16 cellular contexts compared by ENCODE assay signal in the genomic region with DNA sequence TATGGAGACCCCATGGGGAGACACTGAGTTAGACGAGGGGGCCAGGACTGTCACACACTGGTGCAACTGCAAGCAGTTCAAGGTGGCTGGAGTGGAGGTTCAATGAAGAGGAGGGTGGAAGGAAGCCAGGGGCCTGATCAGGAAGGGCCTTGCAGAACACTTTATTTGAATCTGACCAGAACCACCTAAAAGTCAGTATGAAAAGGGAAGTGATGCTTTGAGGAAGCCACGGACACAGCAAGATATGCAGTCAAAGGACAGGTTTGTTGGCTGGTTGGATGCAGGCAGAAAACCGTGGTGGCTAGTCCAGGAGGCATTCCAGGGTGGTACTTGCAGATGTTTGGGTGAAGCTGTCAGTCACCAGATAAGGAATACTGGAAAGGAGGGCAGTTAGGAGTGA. TPM values are rescaled to one million over a fixed set of nuclear protein-coding genes. Genes with fewer than 3 reads are reported as not detected.
A peak's percentile ranks its signal among the peaks of the same experiment; 100 is the strongest.
DNase-seq lines count a peak whose midpoint lies in the region; ATAC-seq and TF ChIP-seq lines count a peak whose summit lies in the region.
"Had no signal": no experiment of that assay in that cellular context is flagged by ENCODE, and none has a peak within 500 bp of the region (broad histone marks: within the 10 kb centered on the region; RNA-seq: fewer than 3 reads in every experiment).

No MANE protein-coding gene starts in this region.

- no peak overlapping the region for H3K4me3 Mint-ChIP-seq in nephron progenitor cell
- H3K4me3 Mint-ChIP-seq: CD14-positive monocyte had no signal

- no peak overlapping the region for H2AFZ ChIP-seq in neuronal stem cell (ENCODE audit: low read length)

- no peak overlapping the region for H3K23ac ChIP-seq in neuronal stem cell (ENCODE audit: low read depth, low read length, poor library complexity)

- H3K36me3 ChIP-seq in neuronal stem cell (replicated peaks in 1 of 2; ENCODE audit: control insufficient read depth in 2 of 2, insufficient read depth in 2 of 2, low read length in 2 of 2): no peaks in the 10 kb centered on the region
- H3K36me3 ChIP-seq: ascending aorta, pancreas had no signal

- peaks cover 0 to 2% (median 0%) of the 10 kb centered on the region in 3 experiments for H3K27me3 ChIP-seq in neuronal stem cell (ENCODE audit: control insufficient read depth in 3 of 3, insufficient read depth in 3 of 3, low read depth in 1 of 3, low read length in 3 of 3)
- H3K27me3 ChIP-seq: ascending aorta, pancreas had no signal

- no peak overlapping the region for H2BK15ac ChIP-seq in neuronal stem cell (ENCODE audit: low read length)

- H2BK120ac ChIP-seq in neuronal stem cell (ENCODE audit: low read depth, low read length): no peak overlapping the region

- ATAC-seq in GM19324 (IDR thresholded peaks at IDR 0.05; ENCODE audit: low FRiP score, unreplicated experiment) (peak; percentile 52), HG02885 (IDR thresholded peaks at IDR 0.05; ENCODE audit: poor library complexity, unreplicated experiment) (peak; percentile 68)
- ATAC-seq: pancreas, SK-N-SH treated with all-trans-retinoic acid at 6 μM for 48 hours had no signal

- H2BK5ac ChIP-seq in neuronal stem cell (ENCODE audit: low read length): no peak overlapping the region

- H3K4me2 ChIP-seq in neuronal stem cell (ENCODE audit: insufficient read depth, low read length, poor library complexity, severe bottlenecking): no peak overlapping the region

- peaks cover 0 to 8% of the 10 kb centered on the region in 2 donors for H3K9me3 ChIP-seq in neuronal stem cell (replicated peaks in 1 of 2; ENCODE audit: control insufficient read depth in 2 of 2, insufficient read depth in 1 of 2, low read depth in 1 of 2, low read length in 2 of 2)
- H3K9me3 ChIP-seq: ascending aorta, pancreas had no signal

- H2BK12ac ChIP-seq in neuronal stem cell (ENCODE audit: low read length): no peak overlapping the region

- DNase-seq in NOMO-1 (lab: John Stamatoyannopoulos, UW; ENCODE audit: unreplicated experiment in 2 of 2) (peak; percentile 18 to 72), neuronal stem cell (ENCODE audit: low spot score) (no peak), nephron progenitor cell (no peak), GOT3 (lab: John Stamatoyannopoulos, UW) (no peak), DMS153 (lab: John Stamatoyannopoulos, UW) (no peak), NCI-H2081 (lab: John Stamatoyannopoulos, UW) (no peak)
- DNase-seq: NCI-H1092 treated with DMSO at 0.1 percent for 48 hours; NCI-H526 treated with DMSO at 0.1 percent for 48 hours; pancreas; stimulated activated CD4-positive, alpha-beta T cell treated with anti-CD3 and anti-CD28 coated beads, Interleukin-12 subunit alpha, Interleukin-12 subunit beta, amount 100 ng/mL, for 4 hours had no signal

- WGBS in neuronal stem cell (ENCODE audit: extremely low coverage in 2 of 2, insufficient read length in 2 of 2, insufficient replicate concordance in 1 of 2), 2 donors: no CpG with 5 or more reads among the region's 3 CpGs

- no peaks in the 10 kb centered on the region for H3K79me1 ChIP-seq in neuronal stem cell (ENCODE audit: low read depth, low read length)

- H3K14ac ChIP-seq in neuronal stem cell (ENCODE audit: low read length): no peak overlapping the region

- H3K9ac ChIP-seq in neuronal stem cell (ENCODE audit: low read depth, low read length, poor library complexity): no peak overlapping the region

- H3K4me1 Mint-ChIP-seq in nephron progenitor cell: no peaks in the 10 kb centered on the region

- no peaks in the 10 kb centered on the region for H3K36me3 Mint-ChIP-seq in nephron progenitor cell (ENCODE audit: low read depth)
- H3K36me3 Mint-ChIP-seq: CD14-positive monocyte had no signal

- H4K91ac ChIP-seq in neuronal stem cell (ENCODE audit: low read depth, low read length, poor library complexity): no peak overlapping the region

- H3K4me1 ChIP-seq in neuronal stem cell (ENCODE audit: control insufficient read depth in 2 of 2, insufficient read depth in 1 of 2, low read depth in 1 of 2, low read length in 2 of 2): peaks cover 3 to 4% of the 10 kb centered on the region in 2 donors
- H3K4me1 ChIP-seq: ascending aorta, pancreas had no signal

- H2AK5ac ChIP-seq in neuronal stem cell (ENCODE audit: low read depth, low read length): peak overlapping the region; percentile 14

- no peak for TF ChIP-seq CTCF in nephron progenitor cell (IDR thresholded peaks at IDR 0.05)

- H3K18ac ChIP-seq in neuronal stem cell (ENCODE audit: low read length): no peak overlapping the region

- H3K4me3 ChIP-seq in neuronal stem cell (ENCODE audit: low read length in 2 of 2): no peak overlapping the region
- H3K4me3 ChIP-seq: ascending aorta, pancreas had no signal

- H3K4ac ChIP-seq in neuronal stem cell (ENCODE audit: low read length): no peak overlapping the region

- H4K8ac ChIP-seq in neuronal stem cell (ENCODE audit: low read depth, low read length): no peak overlapping the region

- no peak overlapping the region for H3K27ac ChIP-seq in neuronal stem cell (replicated peaks; ENCODE audit: low read length)
- H3K27ac ChIP-seq: ascending aorta, pancreas had no signal

- H3K9me3 Mint-ChIP-seq in nephron progenitor cell: no peaks in the 10 kb centered on the region

- H3K27me3 Mint-ChIP-seq in nephron progenitor cell (ENCODE audit: low read depth, poor library complexity): peaks cover 7% of the 10 kb centered on the region

- H3K27ac Mint-ChIP-seq in nephron progenitor cell: no peak overlapping the region

RNA-seq across cellular contexts. Expression of a gene that starts 3.5 kb away (rescaled TPM):
- polyA plus RNA-seq in neuronal stem cell (2013, experiment 1 of 2): 0.06 TPM
- 0.07 TPM for polyA plus RNA-seq in neuronal stem cell (2013, experiment 2 of 2)
- polyA plus RNA-seq: fibroblast of lung had no signal

Comparison
In these comparisons a context has a peak if more than half of its experiments do, and no peak if none do; other contexts are left out.
1. DNase-seq: peak in NOMO-1 (2 of 2); none in neuronal stem cell (single experiment), nephron progenitor cell (single experiment), GOT3 (single experiment), DMS153 (single experiment) and NCI-H2081 (0 of 2).